1 cellular context compared by ENCODE assay signal in genomic region chr5:178394074-178394473, GRCh38.
TF ChIP-seq lines count a peak whose summit lies in the region.

No MANE protein-coding gene starts in this region.

TF ChIP-seq in HCT116, 20 proteins besides CTCF, POLR2A, EP300 and RAD21 (continued from another document):
- no peak for TF ChIP-seq ZBTB33 (IDR thresholded peaks at IDR 0.05; ENCODE audit: extremely low read depth, insufficient replicate concordance, low read length)
